Comparison of ENCODE assay signal across 11 cellular contexts in the genomic region with DNA sequence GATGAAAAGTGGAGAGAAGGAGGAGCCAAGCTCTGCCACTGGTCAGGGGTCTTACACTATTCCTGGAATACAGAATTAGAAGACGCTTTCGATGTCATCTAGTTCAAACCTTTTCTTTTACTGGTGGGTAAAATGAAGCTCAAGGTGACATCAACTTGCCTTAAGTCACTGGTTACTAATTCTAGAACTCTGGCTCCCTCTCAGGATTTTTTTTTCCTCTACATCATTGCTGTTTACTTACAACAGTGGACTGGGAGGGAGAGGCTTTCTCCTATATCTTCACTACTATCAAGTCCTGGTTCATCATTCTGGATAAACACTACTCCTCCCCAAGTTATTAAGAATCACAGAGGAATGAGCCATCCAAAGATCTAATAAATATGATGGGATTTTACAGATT.
DNase-seq lines count a peak whose midpoint lies in the region; ATAC-seq, FAIRE-seq and TF ChIP-seq lines count a peak whose summit lies in the region.
"Had no signal": no experiment of that assay in that cellular context is flagged by ENCODE, and none has a peak within 500 bp of the region (broad histone marks: within the 10 kb centered on the region; RNA-seq: fewer than 3 reads in every experiment).

No MANE protein-coding gene starts in this region.

- no peaks in the 10 kb centered on the region for H3K9me1 ChIP-seq in keratinocyte (ENCODE audit: control insufficient read depth, extremely low read depth, insufficient read depth, low read length)

- no peak for DNase-seq in activated naive CD4-positive, alpha-beta T cell treated with Interleukin-2 at 50 U/mL for 16 hours
- DNase-seq in activated naive CD4-positive, alpha-beta T cell treated with anti-CD3 and anti-CD28 coated beads, Interleukin-2, amount 50 U/mL, for 72 hours (ENCODE audit: low spot score in 2 of 2): no peak
- DNase-seq in keratinocyte (ENCODE audit: low read depth, low spot score) (no peak), suprapubic skin (ENCODE audit: low spot score in 2 of 2) (no peak), GM23338 (ENCODE audit: low spot score) (no peak), AG08395 (ENCODE audit: low spot score) (no peak)
- DNase-seq: NCI-H526, trophoblast cell had no signal

- H4K20me1 ChIP-seq in keratinocyte (ENCODE audit: control insufficient read depth, extremely low read depth, insufficient read depth, low read length) (peaks cover 5% of the 10 kb centered on the region), GM23338 (replicated peaks; ENCODE audit: insufficient read depth) (peaks cover 21% of the 10 kb centered on the region; the same call in 1 of the 2 replicates)

- H3K27me3 Mint-ChIP-seq in activated naive CD4-positive, alpha-beta T cell treated with anti-CD3 and anti-CD28 coated beads, Interleukin-2, amount 50 U/mL, for 24 hours: no peaks in the 10 kb centered on the region
- H3K27me3 Mint-ChIP-seq in GM23338 (ENCODE audit: insufficient read depth, low read depth, poor library complexity): peaks cover 2% of the 10 kb centered on the region

- H2AFZ ChIP-seq in keratinocyte (ENCODE audit: control insufficient read depth, low read length) (no peak overlapping the region), GM23338 (no peak overlapping the region)

- H3K27ac ChIP-seq in keratinocyte (ENCODE audit: control insufficient read depth, insufficient read depth, low read length) (peak overlapping the region; percentile 90), suprapubic skin (peak overlapping the region; percentile 39), GM23338 (ENCODE audit: low read depth) (no peak overlapping the region)

- dilution Hi-C loops in keratinocyte (cut with MboI; ENCODE audit: extremely low pct_ligation_motif_present, low sequenced_read_pairs): loop anchor here (25.0 kb wide), 1 partner anchor 108 kb away; no protein-coding TSS in a partner anchor

- peaks cover 10% of the 10 kb centered on the region for H3K36me3 Mint-ChIP-seq in activated naive CD4-positive, alpha-beta T cell treated with anti-CD3 and anti-CD28 coated beads, Interleukin-2, amount 50 U/mL, for 24 hours
- peaks cover 42 to 79% of the 10 kb centered on the region in 2 donors for H3K36me3 Mint-ChIP-seq in activated naive CD4-positive, alpha-beta T cell treated with anti-CD3 and anti-CD28 coated beads, Interleukin-2, amount 50 U/mL, for 72 hours
- H3K36me3 Mint-ChIP-seq in GM23338 (ENCODE audit: low read depth): peaks cover 7% of the 10 kb centered on the region; the same call in 1 of the 3 replicates

- FAIRE-seq in keratinocyte (lab: Jason Lieb, UNC): no peak

- peak overlapping the region; percentile 97 for H3K4me3 Mint-ChIP-seq in activated naive CD4-positive, alpha-beta T cell treated with anti-CD3 and anti-CD28 coated beads, Interleukin-2, amount 50 U/mL, for 24 hours
- H3K4me3 Mint-ChIP-seq in GM23338: no peak overlapping the region

- H3K4me2 ChIP-seq in keratinocyte (ENCODE audit: control insufficient read depth, extremely low read depth, insufficient read depth, low read depth, low read length) (no peak overlapping the region), GM23338 (no peak overlapping the region)

- no peak for TF ChIP-seq CTCF in keratinocyte (optimal IDR thresholded peaks at IDR 0.05 in 1 of 3, IDR thresholded peaks at IDR 0.05 in 1 of 3, conservative IDR thresholded peaks at IDR 0.05 in 1 of 3; ENCODE audit: extremely low read depth in 1 of 3, insufficient read depth in 2 of 3, low read length in 3 of 3)
- TF ChIP-seq CTCF in suprapubic skin (IDR thresholded peaks at IDR 0.05): no peak
- TF ChIP-seq CTCF in GM23338 (conservative IDR thresholded peaks at IDR 0.05; ENCODE audit: low read depth in 2 of 2): no peak

- H3K4me1 Mint-ChIP-seq in activated naive CD4-positive, alpha-beta T cell treated with anti-CD3 and anti-CD28 coated beads, Interleukin-2, amount 50 U/mL, for 24 hours: peaks cover 92% of the 10 kb centered on the region
- peaks cover 26% of the 10 kb centered on the region for H3K4me1 Mint-ChIP-seq in GM23338

- H3K9ac ChIP-seq in keratinocyte (ENCODE audit: control insufficient read depth, extremely low read depth, insufficient read depth, low read length): no peak overlapping the region

- ATAC-seq in activated naive CD4-positive, alpha-beta T cell treated with anti-CD3 and anti-CD28 coated beads, Interleukin-2, amount 50 U/mL, for 72 hours: peak; percentile 2 to 18
- ATAC-seq in GM23338 (no peak), GM18517 (IDR thresholded peaks at IDR 0.05; ENCODE audit: unreplicated experiment) (no peak)
- ATAC-seq: HCT116 had no signal

- H3K9me3 ChIP-seq in keratinocyte (ENCODE audit: control insufficient read depth, low read depth, low read length) (no peaks in the 10 kb centered on the region), suprapubic skin (no peaks in the 10 kb centered on the region)

- H3K4me3 ChIP-seq in keratinocyte (ENCODE audit: control insufficient read depth in 2 of 3, extremely low read depth in 1 of 3, insufficient read depth in 2 of 3, low read depth in 1 of 3, low read length in 3 of 3) (no peak overlapping the region), suprapubic skin (no peak overlapping the region), GM23338 (no peak overlapping the region)

- H3K36me3 ChIP-seq in keratinocyte (ENCODE audit: control insufficient read depth in 2 of 2, extremely low read depth in 1 of 2, insufficient read depth in 2 of 2, low read length in 2 of 2): peaks cover 6 to 35% of the 10 kb centered on the region in 2 experiments
- no peaks in the 10 kb centered on the region for H3K36me3 ChIP-seq in suprapubic skin
- H3K36me3 ChIP-seq in GM23338 (ENCODE audit: insufficient read depth): peaks cover 3% of the 10 kb centered on the region; the same call in 1 of the 2 replicates

- no peaks in the 10 kb centered on the region for H3K27me3 ChIP-seq in keratinocyte (ENCODE audit: control insufficient read depth, extremely low read depth, insufficient read depth, low read length)
- H3K27me3 ChIP-seq in suprapubic skin: no peaks in the 10 kb centered on the region
- H3K27me3 ChIP-seq in GM23338 (ENCODE audit: insufficient read depth): no peaks in the 10 kb centered on the region

- 92% methylated on average over 2 of the region's 2 CpGs for WGBS in suprapubic skin

- H3K4me1 ChIP-seq in keratinocyte (ENCODE audit: control insufficient read depth, extremely low read depth, insufficient read depth, low read length) (peaks cover 76% of the 10 kb centered on the region), suprapubic skin (peaks cover 76% of the 10 kb centered on the region), GM23338 (ENCODE audit: insufficient read depth) (peaks cover 33% of the 10 kb centered on the region)

- peak overlapping the region; percentile 98 for H3K27ac Mint-ChIP-seq in activated naive CD4-positive, alpha-beta T cell treated with anti-CD3 and anti-CD28 coated beads, Interleukin-2, amount 50 U/mL, for 24 hours
- H3K27ac Mint-ChIP-seq in activated naive CD4-positive, alpha-beta T cell treated with anti-CD3 and anti-CD28 coated beads, Interleukin-2, amount 50 U/mL, for 72 hours: peak overlapping the region; percentile 96 to 97
- H3K27ac Mint-ChIP-seq in GM23338: no peak overlapping the region

- TF ChIP-seq EP300 in suprapubic skin (IDR thresholded peaks at IDR 0.05): no peak

- H3K9me2 ChIP-seq in GM23338 (ENCODE audit: insufficient read depth): no peaks in the 10 kb centered on the region

- H3K79me2 ChIP-seq in keratinocyte (ENCODE audit: control insufficient read depth, insufficient read depth, low read length): peaks cover 89% of the 10 kb centered on the region
- peaks cover 57% of the 10 kb centered on the region for H3K79me2 ChIP-seq in GM23338 (replicated peaks; ENCODE audit: insufficient read depth)

- no peak for TF ChIP-seq POLR2A in suprapubic skin (IDR thresholded peaks at IDR 0.05)

- no peaks in the 10 kb centered on the region for H3F3A ChIP-seq in GM23338 (replicated peaks; ENCODE audit: low read depth)

- H3K9me3 Mint-ChIP-seq in activated naive CD4-positive, alpha-beta T cell treated with anti-CD3 and anti-CD28 coated beads, Interleukin-2, amount 50 U/mL, for 24 hours: no peaks in the 10 kb centered on the region
- H3K9me3 Mint-ChIP-seq in activated naive CD4-positive, alpha-beta T cell treated with anti-CD3 and anti-CD28 coated beads, Interleukin-2, amount 50 U/mL, for 72 hours: no peaks in the 10 kb centered on the region
- H3K9me3 Mint-ChIP-seq in GM23338: peaks cover 5% of the 10 kb centered on the region; the same call in 2 of the 3 replicates

TF ChIP-seq in GM23338, 12 proteins besides CTCF, POLR2A, EP300 and RAD21 (continues in another document):
- TF ChIP-seq, protein P1, sequence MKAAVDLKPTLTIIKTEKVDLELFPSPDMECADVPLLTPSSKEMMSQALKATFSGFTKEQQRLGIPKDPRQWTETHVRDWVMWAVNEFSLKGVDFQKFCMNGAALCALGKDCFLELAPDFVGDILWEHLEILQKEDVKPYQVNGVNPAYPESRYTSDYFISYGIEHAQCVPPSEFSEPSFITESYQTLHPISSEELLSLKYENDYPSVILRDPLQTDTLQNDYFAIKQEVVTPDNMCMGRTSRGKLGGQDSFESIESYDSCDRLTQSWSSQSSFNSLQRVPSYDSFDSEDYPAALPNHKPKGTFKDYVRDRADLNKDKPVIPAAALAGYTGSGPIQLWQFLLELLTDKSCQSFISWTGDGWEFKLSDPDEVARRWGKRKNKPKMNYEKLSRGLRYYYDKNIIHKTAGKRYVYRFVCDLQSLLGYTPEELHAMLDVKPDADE (IDR thresholded peaks at IDR 0.05): no peak

Comparison
In these comparisons a context has a peak if more than half of its experiments do, and no peak if none do; other contexts are left out.
1. ATAC-seq: peak in activated naive CD4-positive, alpha-beta T cell treated with anti-CD3 and anti-CD28 coated beads, Interleukin-2, amount 50 U/mL, for 72 hours (2 of 2); none in GM23338 (single experiment) and GM18517 (single experiment).